ENCODE assay signal across 8 cellular contexts in the genomic region with DNA sequence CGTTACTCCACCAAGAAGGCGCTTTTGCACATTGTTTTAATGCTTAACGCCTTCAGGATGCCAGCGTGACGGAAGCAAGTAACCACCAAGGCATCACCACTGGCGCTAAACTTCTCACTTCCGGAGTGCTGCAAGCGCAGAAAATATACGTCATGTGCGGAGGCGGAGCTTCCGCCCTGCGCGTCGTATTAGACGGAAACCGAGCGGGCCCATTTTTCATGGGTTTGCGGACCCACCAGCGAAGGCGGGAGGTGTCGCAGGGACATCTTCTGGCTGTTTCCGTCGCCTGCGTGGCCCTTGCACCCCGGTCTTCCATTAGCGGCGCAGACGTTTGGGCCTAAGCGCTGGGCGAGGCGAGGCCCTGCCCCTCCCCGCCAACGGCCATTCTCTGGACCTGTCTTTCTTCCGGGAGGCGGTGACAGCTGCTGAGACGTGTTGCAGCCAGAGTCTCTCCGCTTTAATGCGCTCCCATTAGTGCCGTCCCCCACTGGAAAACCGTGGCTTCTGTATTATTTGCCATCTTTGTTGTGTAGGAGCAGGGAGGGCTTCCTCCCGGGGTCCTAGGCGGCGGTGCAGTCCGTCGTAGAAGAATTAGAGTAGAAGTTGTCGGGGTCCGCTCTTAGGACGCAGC. TPM values are rescaled to one million over a fixed set of nuclear protein-coding genes. Genes with fewer than 3 reads are reported as not detected.
A peak's percentile ranks its signal among the peaks of the same experiment; 100 is the strongest.
DNase-seq lines count a peak whose midpoint lies in the region; ATAC-seq, FAIRE-seq and TF ChIP-seq lines count a peak whose summit lies in the region.

A gene (plus strand): TSS at position 403 of the 631 bp plus-strand sequence. CDS start 235 bp downstream, outside the sequence.

- peaks cover 3% of the 10 kb centered on the region for H3K36me3 Mint-ChIP-seq in chondrocyte (ENCODE audit: low read depth)

- H3K9me3 ChIP-seq in kidney (ENCODE audit: control insufficient read depth in 1 of 2, low read length in 2 of 2): no peaks in the 10 kb centered on the region

- H3K4me1 ChIP-seq in kidney (ENCODE audit: control insufficient read depth in 1 of 2, insufficient read depth in 1 of 2, low read depth in 1 of 2, low read length in 2 of 2): peaks cover 5 to 7% of the 10 kb centered on the region in 2 donors

- TF ChIP-seq POLR2A in GM19099 (IDR thresholded peaks at IDR 0.05; ENCODE audit: extremely low read depth, insufficient read length, low read depth): peak; percentile 77

- H3K9ac ChIP-seq in kidney (ENCODE audit: low read length in 2 of 2): peak within 1 kb of the TSS; percentile 31 to 96

- no peaks in the 10 kb centered on the region for H3K9me3 Mint-ChIP-seq in chondrocyte (ENCODE audit: low read depth)

- H3K27ac ChIP-seq in kidney (ENCODE audit: low read depth in 2 of 2, low read length in 2 of 2): peak within 1 kb of the TSS; percentile 91 to 98

- TF ChIP-seq CTCF in chondrocyte (IDR thresholded peaks at IDR 0.05): no peak
- no peak for TF ChIP-seq CTCF in kidney (IDR thresholded peaks at IDR 0.05; ENCODE audit: borderline replicate concordance, extremely low read depth, insufficient read depth)

- intact Hi-C loops in kidney (cut with DNase I): no loop called here

- peak within 1 kb of the TSS; percentile 95 to 99 for H3K4me3 ChIP-seq in kidney (ENCODE audit: low read length in 2 of 2)

- no peaks in the 10 kb centered on the region for H3K27me3 Mint-ChIP-seq in chondrocyte (ENCODE audit: low read depth)

- peak; percentile 86 for ATAC-seq in HG03432 (IDR thresholded peaks at IDR 0.05; ENCODE audit: unreplicated experiment)

- FAIRE-seq in kidney (lab: Jason Lieb, UNC): no peak

- DNase-seq in AG20443 (ENCODE audit: low spot score): peak; percentile 89
- DNase-seq in NCI-H510A treated with DMSO at 0.1 percent for 48 hours (lab: John Stamatoyannopoulos, UW): peak; percentile 64
- DNase-seq in activated CD4-positive, alpha-beta T cell treated with anti-CD3 and anti-CD28 coated beads for 24 hours (ENCODE audit: low read depth in 2 of 2): peak; percentile 91 to 93
- DNase-seq in chondrocyte (ENCODE audit: low spot score): peak; percentile 94
- peak; percentile 98 for DNase-seq in kidney
- DNase-seq in stimulated activated CD4-positive, alpha-beta T cell treated with anti-CD3 and anti-CD28 coated beads, Interleukin-15, amount 100 ng/mL, for 24 hours: peak; percentile 96

- H3K4me3 Mint-ChIP-seq in chondrocyte (ENCODE audit: unreplicated experiment): peak within 1 kb of the TSS; percentile 81

- peaks cover 42% of the 10 kb centered on the region for H3K4me1 Mint-ChIP-seq in chondrocyte (ENCODE audit: low read depth)

- peak within 1 kb of the TSS; percentile 95 for H3K27ac Mint-ChIP-seq in chondrocyte (ENCODE audit: unreplicated experiment)

- H3K36me3 ChIP-seq in kidney (ENCODE audit: control insufficient read depth in 1 of 2, insufficient read depth in 2 of 2, low read length in 2 of 2): no peaks in the 10 kb centered on the region

RNA-seq across cellular contexts. Expression of the gene that starts here (rescaled TPM):
- total RNA-seq in chondrocyte (41.0 to 63.4 TPM (median 51.1 TPM) in 3 replicates), kidney (56.0 TPM)
- 37.4 TPM for polyA plus RNA-seq in kidney (ENCODE audit: insufficient read depth, low read depth, low replicate concordance)

Comparison
In these comparisons a context has a peak if more than half of its experiments do, and no peak if none do; other contexts are left out.
1. Peak in every context shown above with its lines: DNase-seq, ATAC-seq, H3K4me3 ChIP-seq and H3K27ac ChIP-seq.